ENCODE assay signal across 1 cellular context in the genomic region with DNA sequence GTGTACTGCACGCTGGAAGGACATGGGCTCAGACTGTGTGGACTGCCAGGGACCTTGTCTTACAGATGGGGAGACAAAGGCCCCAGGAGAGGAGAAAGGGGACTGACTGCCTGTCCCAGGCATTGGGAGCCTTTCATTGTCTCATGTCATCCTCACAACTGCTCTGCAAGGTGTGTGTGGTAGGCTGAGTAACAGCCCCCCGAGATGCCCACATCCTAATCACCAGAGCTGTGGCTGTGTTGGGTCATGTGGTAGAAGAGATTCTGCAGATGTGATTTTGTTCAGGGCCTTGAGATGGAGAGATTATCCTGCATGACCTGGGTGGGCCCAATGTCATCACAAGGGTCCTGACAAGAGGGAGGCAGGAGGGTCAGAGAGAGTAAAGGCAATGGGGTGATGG.
TF ChIP-seq lines count a peak whose summit lies in the region.

No MANE protein-coding gene starts in this region.

TF ChIP-seq in IMR-90, 13 proteins besides CTCF, POLR2A, EP300 and RAD21:
- TF ChIP-seq FOS (IDR thresholded peaks at IDR 0.05; ENCODE audit: low read depth, low read length) = no peak
- TF ChIP-seq, protein P1, sequence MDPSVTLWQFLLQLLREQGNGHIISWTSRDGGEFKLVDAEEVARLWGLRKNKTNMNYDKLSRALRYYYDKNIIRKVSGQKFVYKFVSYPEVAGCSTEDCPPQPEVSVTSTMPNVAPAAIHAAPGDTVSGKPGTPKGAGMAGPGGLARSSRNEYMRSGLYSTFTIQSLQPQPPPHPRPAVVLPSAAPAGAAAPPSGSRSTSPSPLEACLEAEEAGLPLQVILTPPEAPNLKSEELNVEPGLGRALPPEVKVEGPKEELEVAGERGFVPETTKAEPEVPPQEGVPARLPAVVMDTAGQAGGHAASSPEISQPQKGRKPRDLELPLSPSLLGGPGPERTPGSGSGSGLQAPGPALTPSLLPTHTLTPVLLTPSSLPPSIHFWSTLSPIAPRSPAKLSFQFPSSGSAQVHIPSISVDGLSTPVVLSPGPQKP (IDR thresholded peaks at IDR 0.05; ENCODE audit: borderline replicate concordance, low read depth, low read length) = no peak
- TF ChIP-seq, protein P2, sequence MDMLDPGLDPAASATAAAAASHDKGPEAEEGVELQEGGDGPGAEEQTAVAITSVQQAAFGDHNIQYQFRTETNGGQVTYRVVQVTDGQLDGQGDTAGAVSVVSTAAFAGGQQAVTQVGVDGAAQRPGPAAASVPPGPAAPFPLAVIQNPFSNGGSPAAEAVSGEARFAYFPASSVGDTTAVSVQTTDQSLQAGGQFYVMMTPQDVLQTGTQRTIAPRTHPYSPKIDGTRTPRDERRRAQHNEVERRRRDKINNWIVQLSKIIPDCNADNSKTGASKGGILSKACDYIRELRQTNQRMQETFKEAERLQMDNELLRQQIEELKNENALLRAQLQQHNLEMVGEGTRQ (IDR thresholded peaks at IDR 0.05; ENCODE audit: low read depth, low read length) = no peak
- no peak for TF ChIP-seq MXI1 (IDR thresholded peaks at IDR 0.05; ENCODE audit: borderline replicate concordance, low read depth, low read length)
- TF ChIP-seq MAFK (IDR thresholded peaks at IDR 0.05; ENCODE audit: low read depth, low read length) = no peak
- no peak for TF ChIP-seq SMC3 (IDR thresholded peaks at IDR 0.05; ENCODE audit: low read depth, low read length)
- no peak for TF ChIP-seq MAZ (IDR thresholded peaks at IDR 0.05; ENCODE audit: borderline replicate concordance, low read depth, low read length)
- TF ChIP-seq NFE2L2 (IDR thresholded peaks at IDR 0.05; ENCODE audit: low read depth, low read length) = no peak
- no peak for TF ChIP-seq CHD1 (IDR thresholded peaks at IDR 0.05; ENCODE audit: low read depth, low read length)
- TF ChIP-seq RFX5 (IDR thresholded peaks at IDR 0.05; ENCODE audit: low read depth, low read length) = no peak
- no peak for TF ChIP-seq CEBPB (IDR thresholded peaks at IDR 0.05; ENCODE audit: low read depth, low read length)
- no peak for TF ChIP-seq BHLHE40 (IDR thresholded peaks at IDR 0.05; ENCODE audit: low read depth, low read length)
- no peak for TF ChIP-seq RCOR1 (IDR thresholded peaks at IDR 0.05; ENCODE audit: insufficient replicate concordance, low read length)
